In genomic region chr4:48642421-48643144, GRCh38 we compare ENCODE assay signal across 16 cellular contexts.
A peak's percentile ranks its signal among the peaks of the same experiment; 100 is the strongest.
DNase-seq lines count a peak whose midpoint lies in the region; ATAC-seq and TF ChIP-seq lines count a peak whose summit lies in the region.
"Had no signal": no experiment of that assay in that cellular context is flagged by ENCODE, and none has a peak within 500 bp of the region (broad histone marks: within the 10 kb centered on the region; RNA-seq: fewer than 3 reads in every experiment).

No MANE protein-coding gene starts in this region.

- no peak for TF ChIP-seq POLR2A in upper lobe of left lung (IDR thresholded peaks at IDR 0.05)

- no peak overlapping the region for H3K4me2 ChIP-seq in GM23338
- H3K4me2 ChIP-seq: smooth muscle cell had no signal

- intact Hi-C loops in lower lobe of right lung (cut with DNase I), result no loop called here

- H3K36me3 ChIP-seq in GM23338 (ENCODE audit: insufficient read depth), result no peaks in the 10 kb centered on the region
- no peaks in the 10 kb centered on the region for H3K36me3 ChIP-seq in lower lobe of right lung
- no peaks in the 10 kb centered on the region for H3K36me3 ChIP-seq in upper lobe of left lung

- H3K27ac Mint-ChIP-seq in GM23338, result peak overlapping the region; percentile 10
- H3K27ac Mint-ChIP-seq: activated T-helper 2 cell treated with anti-CD3 and anti-CD28 coated beads, Interferon-gamma antibody, Interleukin-2, Interleukin-4, amounts not matched to agents 10 μg/mL and 5 μg/mL and 100 μg/mL, durations not matched to agents 14 hours and 24 hours and 36 hours; T-cell had no signal

- no peak overlapping the region for H3K4me3 Mint-ChIP-seq in GM23338
- H3K4me3 Mint-ChIP-seq: T-cell had no signal

- TF ChIP-seq EP300 in upper lobe of left lung (IDR thresholded peaks at IDR 0.05), result no peak

- H3K9me3 Mint-ChIP-seq in GM23338, result no peaks in the 10 kb centered on the region; the same call in 1 of the 3 replicates
- H3K9me3 Mint-ChIP-seq: activated T-helper 2 cell treated with anti-CD3 and anti-CD28 coated beads, Interferon-gamma antibody, Interleukin-2, Interleukin-4, amounts not matched to agents 10 μg/mL and 5 μg/mL and 100 μg/mL, durations not matched to agents 14 hours and 24 hours and 36 hours had no signal

- DNase-seq in AG08395 (ENCODE audit: low spot score) (peak; percentile 34), GM23338 (ENCODE audit: low spot score) (no peak), lower lobe of right lung (no peak), NCI-H1417 treated with DMSO at 0.1 percent for 48 hours (lab: John Stamatoyannopoulos, UW) (no peak), upper lobe of left lung (no peak)
- DNase-seq: amniotic stem cell, Calu3, foreskin keratinocyte, T-cell had no signal

- H3K36me3 Mint-ChIP-seq in GM23338 (ENCODE audit: low read depth), result no peaks in the 10 kb centered on the region

- peaks cover 16% of the 10 kb centered on the region for H3K4me1 Mint-ChIP-seq in GM23338

- H3K79me2 ChIP-seq in GM23338 (replicated peaks; ENCODE audit: insufficient read depth), result peaks cover 41% of the 10 kb centered on the region

- 38 to 53% methylated on average over 2 of the region's 2 CpGs for WGBS in upper lobe of left lung, 2 donors

- no peaks in the 10 kb centered on the region for H3F3A ChIP-seq in GM23338 (replicated peaks; ENCODE audit: low read depth)

- ATAC-seq in GM23338, result no peak
- no peak for ATAC-seq in lower lobe of right lung
- ATAC-seq in GM18498 (IDR thresholded peaks at IDR 0.05; ENCODE audit: unreplicated experiment), result no peak
- no peak for ATAC-seq in upper lobe of left lung (ENCODE audit: low FRiP score in 2 of 2)
- ATAC-seq in GM21381 (IDR thresholded peaks at IDR 0.05; ENCODE audit: unreplicated experiment), result no peak
- ATAC-seq: foreskin keratinocyte, HepG2, T-cell had no signal

- 0 out of 2 replicates have a peak, but pooled peaks cover 2% of the 10 kb centered on the region for H4K20me1 ChIP-seq in GM23338 (replicated peaks; ENCODE audit: insufficient read depth)

- H2AFZ ChIP-seq in GM23338, result no peak overlapping the region

- no peak for TF ChIP-seq CTCF in GM23338 (conservative IDR thresholded peaks at IDR 0.05; ENCODE audit: low read depth in 2 of 2)
- TF ChIP-seq CTCF in lower lobe of right lung (IDR thresholded peaks at IDR 0.05), result no peak
- TF ChIP-seq CTCF in upper lobe of left lung (IDR thresholded peaks at IDR 0.05), result no peak

- H3K9me3 ChIP-seq in lower lobe of right lung (no peaks in the 10 kb centered on the region), upper lobe of left lung (no peaks in the 10 kb centered on the region)

- H3K4me3 ChIP-seq in GM23338, result no peak overlapping the region
- H3K4me3 ChIP-seq in lower lobe of right lung, result no peak overlapping the region
- no peak overlapping the region for H3K4me3 ChIP-seq in upper lobe of left lung
- H3K4me3 ChIP-seq: smooth muscle cell had no signal

- H3K4me1 ChIP-seq in GM23338 (ENCODE audit: insufficient read depth) (peaks cover 9% of the 10 kb centered on the region), lower lobe of right lung (peaks cover 38% of the 10 kb centered on the region), upper lobe of left lung (peaks cover 7 to 45% (median 22%) of the 10 kb centered on the region in 4 donors)

- H3K9me2 ChIP-seq in GM23338 (ENCODE audit: insufficient read depth), result no peaks in the 10 kb centered on the region

- no peak overlapping the region for H3K27ac ChIP-seq in GM23338 (ENCODE audit: low read depth)
- H3K27ac ChIP-seq in cingulate gyrus (ENCODE audit: low read depth, low read length), result peak overlapping the region; percentile 57
- peak overlapping the region; percentile 2 for H3K27ac ChIP-seq in lower lobe of right lung
- H3K27ac ChIP-seq in upper lobe of left lung, result peak overlapping the region in 2 of 4 donors; percentile 48 to 57
- H3K27ac ChIP-seq: foreskin keratinocyte, RWPE1 had no signal

- no peaks in the 10 kb centered on the region for H3K27me3 Mint-ChIP-seq in GM23338 (ENCODE audit: insufficient read depth, low read depth, poor library complexity)
- H3K27me3 Mint-ChIP-seq: T-cell had no signal

- H3K27me3 ChIP-seq in GM23338 (ENCODE audit: insufficient read depth) (no peaks in the 10 kb centered on the region), lower lobe of right lung (ENCODE audit: low read depth) (no peaks in the 10 kb centered on the region), upper lobe of left lung (no peaks in the 10 kb centered on the region)
- H3K27me3 ChIP-seq: foreskin keratinocyte had no signal

TF ChIP-seq in GM23338, 12 proteins besides CTCF, POLR2A, EP300 and RAD21 (continues in another document):
- no peak for TF ChIP-seq ZNF462 (CRISPR knock-in tag; IDR thresholded peaks at IDR 0.05)
- TF ChIP-seq ZNF331 (CRISPR knock-in tag; IDR thresholded peaks at IDR 0.05; ENCODE audit: low read depth), result no peak
- TF ChIP-seq JUNB (IDR thresholded peaks at IDR 0.05; ENCODE audit: unreplicated experiment), result no peak
- TF ChIP-seq STAT1 (IDR thresholded peaks at IDR 0.05; ENCODE audit: unreplicated experiment), result no peak
- no peak for TF ChIP-seq ETS1 (IDR thresholded peaks at IDR 0.05)
- TF ChIP-seq ZNF114 (CRISPR knock-in tag; IDR thresholded peaks at IDR 0.05), result no peak
- TF ChIP-seq NANOG (IDR thresholded peaks at IDR 0.05; ENCODE audit: borderline replicate concordance), result no peak
- TF ChIP-seq POLR2AphosphoS5 (IDR thresholded peaks at IDR 0.05; ENCODE audit: low read depth), result no peak
- no peak for TF ChIP-seq CREB1 (CRISPR knock-in tag; IDR thresholded peaks at IDR 0.05; ENCODE audit: low read depth)
